ENCODE assay signal across 22 cellular contexts in the genomic region with DNA sequence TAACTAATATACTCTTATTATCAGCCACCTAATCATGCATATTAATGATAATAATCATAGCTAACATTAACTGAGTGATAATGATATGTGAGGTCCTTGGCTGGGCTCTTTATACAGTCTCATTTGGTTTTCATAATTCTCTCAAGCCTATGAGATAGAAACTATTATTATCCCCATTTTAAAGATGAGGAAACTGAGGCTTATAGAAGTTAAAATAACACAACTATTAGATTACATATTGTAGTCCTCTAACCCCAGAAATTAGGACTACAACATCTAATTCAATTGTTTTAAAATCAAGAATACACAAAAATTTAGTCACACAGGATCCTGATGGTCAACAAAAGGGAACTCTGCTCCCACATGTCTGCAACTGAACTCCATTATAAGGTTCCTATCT.
"Had no signal": no experiment of that assay in that cellular context is flagged by ENCODE, and none has a peak within 500 bp of the region (broad histone marks: within the 10 kb centered on the region; RNA-seq: fewer than 3 reads in every experiment).

No MANE protein-coding gene starts in this region.

- ATAC-seq: left lobe of liver; naive thymus-derived CD8-positive, alpha-beta T cell; sciatic nerve; stimulated activated naive CD8-positive, alpha-beta T cell treated with anti-CD3 and anti-CD28 coated beads, Interleukin-15, amount 100 ng/mL, for 72 hours had no signal

- H3K4me3 Mint-ChIP-seq: naive thymus-derived CD8-positive, alpha-beta T cell; neural crest cell; stimulated activated naive CD8-positive, alpha-beta T cell treated with anti-CD3 and anti-CD28 coated beads, Interleukin-15, amount 100 ng/mL, for 72 hours had no signal

- FAIRE-seq: endothelial cell of umbilical vein had no signal

- H3K4me3 ChIP-seq: coronary artery, esophagus muscularis mucosa, smooth muscle cell, suprapubic skin, transverse colon, vagina had no signal

- DNase-seq: dermis blood vessel endothelial cell; effector memory CD4-positive, alpha-beta T cell; foreskin melanocyte; naive thymus-derived CD8-positive, alpha-beta T cell; stimulated activated CD4-positive, alpha-beta T cell treated with anti-CD3 and anti-CD28 coated beads, Interleukin-12 subunit alpha, Interleukin-12 subunit beta, amount 100 ng/mL, for 4 hours; stimulated activated CD4-positive, alpha-beta T cell treated with anti-CD3 and anti-CD28 coated beads, Interleukin-1b, Interleukin-23, amount 100 ng/mL, for 48 hours; stimulated activated CD4-positive, alpha-beta T cell treated with anti-CD3 and anti-CD28 coated beads, Interleukin-4, amount 100 ng/mL, for 1 hour; stimulated activated CD8-positive, alpha-beta memory T cell treated with anti-CD3 and anti-CD28 coated beads, Interleukin-4, amount 100 ng/mL, for 48 hours; stimulated activated naive CD4-positive, alpha-beta T cell; stimulated activated naive CD8-positive, alpha-beta T cell treated with anti-CD3 and anti-CD28 coated beads, Interleukin-15, amount 100 ng/mL, for 72 hours; transverse colon had no signal

- H3K27me3 ChIP-seq: esophagus muscularis mucosa, suprapubic skin, transverse colon, vagina had no signal

- H3K9ac ChIP-seq: parathyroid adenoma had no signal

- H3K27me3 Mint-ChIP-seq: naive thymus-derived CD8-positive, alpha-beta T cell; progenitor cell of endocrine pancreas; stimulated activated naive CD8-positive, alpha-beta T cell treated with anti-CD3 and anti-CD28 coated beads, Interleukin-15, amount 100 ng/mL, for 72 hours had no signal

- H3K27ac ChIP-seq: coronary artery, esophagus muscularis mucosa, parathyroid adenoma, suprapubic skin, transverse colon, vagina had no signal

- H3K79me2 ChIP-seq: parathyroid adenoma had no signal

- H3K9me3 ChIP-seq: esophagus muscularis mucosa, suprapubic skin, transverse colon, vagina had no signal

- H3K9me3 Mint-ChIP-seq: naive thymus-derived CD8-positive, alpha-beta T cell; neural crest cell; stimulated activated naive CD8-positive, alpha-beta T cell treated with anti-CD3 and anti-CD28 coated beads, Interleukin-15, amount 100 ng/mL, for 72 hours had no signal

- H3K27ac Mint-ChIP-seq: progenitor cell of endocrine pancreas had no signal

- H3K36me3 ChIP-seq: transverse colon had no signal

- H2AFZ ChIP-seq: parathyroid adenoma had no signal
